In genomic region chr10:6221192-6221940, GRCh38 we compare ENCODE assay signal across 17 cellular contexts. TPM values are rescaled to one million over a fixed set of nuclear protein-coding genes. Genes with fewer than 3 reads are reported as not detected.
DNase-seq lines count a peak whose midpoint lies in the region; ATAC-seq and TF ChIP-seq lines count a peak whose summit lies in the region.
"Had no signal": no experiment of that assay in that cellular context is flagged by ENCODE, and none has a peak within 500 bp of the region (broad histone marks: within the 10 kb centered on the region; RNA-seq: fewer than 3 reads in every experiment).

No MANE protein-coding gene starts in this region.

- 96 to 97% methylated on average over 28 to 29 of the region's 30 CpGs for WGBS in mesodermal cell (ENCODE audit: insufficient coverage in 2 of 2), 2 experiments

- peaks cover 8% of the 10 kb centered on the region for H3K4me1 Mint-ChIP-seq in activated CD8-positive, alpha-beta T cell treated with anti-CD3 and anti-CD28 coated beads, Interleukin-2, amount 10 ng/mL, durations not matched to agents 7 days and 5 days (ENCODE audit: low read depth)
- H3K4me1 Mint-ChIP-seq in activated CD8-positive, alpha-beta T cell treated with anti-CD3 and anti-CD28 coated beads for 36 hours (ENCODE audit: low read depth), result no peaks in the 10 kb centered on the region
- peaks cover 29% of the 10 kb centered on the region for H3K4me1 Mint-ChIP-seq in stimulated activated effector memory CD8-positive, alpha-beta T cell treated with anti-CD3 and anti-CD28 coated beads, Interleukin-12 subunit alpha, Interleukin-12 subunit beta, amount 100 ng/mL, for 72 hours
- H3K4me1 Mint-ChIP-seq: GM23338, mesothelial cell of epicardium had no signal

- DNase-seq in activated CD8-positive, alpha-beta T cell treated with anti-CD3 and anti-CD28 coated beads, Interleukin-2, amount 10 ng/mL, durations not matched to agents 7 days and 5 days, result no peak
- no peak for DNase-seq in activated CD8-positive, alpha-beta T cell treated with anti-CD3 and anti-CD28 coated beads for 36 hours
- DNase-seq in RWPE2 (ENCODE audit: low spot score), result no peak
- DNase-seq in stimulated activated effector memory CD8-positive, alpha-beta T cell treated with anti-CD3 and anti-CD28 coated beads, Interleukin-12 subunit alpha, Interleukin-12 subunit beta, amount 100 ng/mL, for 72 hours (ENCODE audit: low spot score in 2 of 2), result no peak
- no peak for DNase-seq in anterior cingulate cortex (lab: John Stamatoyannopoulos, UW)
- DNase-seq in sciatic nerve (ENCODE audit: low spot score), result no peak
- DNase-seq: activated B cell treated with CpG ODN at 0.5 μM for 24 hours; activated effector memory CD4-positive, alpha-beta T cell treated with Interleukin-2 at 50 U/mL for 16 hours; amniotic stem cell; occipital lobe; SHP77 treated with DMSO at 0.1 percent for 48 hours; stimulated activated CD4-positive, alpha-beta T cell treated with anti-CD3 and anti-CD28 coated beads, Interleukin-2, amount 100 ng/mL, for 48 hours had no signal

- no peak overlapping the region for H3K4me3 ChIP-seq in RWPE2 (ENCODE audit: severe bottlenecking)
- H3K4me3 ChIP-seq in mesodermal cell (ENCODE audit: extremely low read depth, insufficient read depth, low read length, poor library complexity, severe bottlenecking), result no peak overlapping the region
- H3K4me3 ChIP-seq: GM23338, hepatocyte had no signal

- POLR2A ChIA-PET in activated CD8-positive, alpha-beta T cell treated with anti-CD3 and anti-CD28 coated beads, Interleukin-2, amount 10 ng/mL, durations not matched to agents 7 days and 5 days (lab: Charles Lee), result no interaction called here
- POLR2A ChIA-PET in activated CD8-positive, alpha-beta T cell treated with anti-CD3 and anti-CD28 coated beads for 36 hours (lab: Charles Lee), result interaction anchor here (0.8 kb wide), 1 partner anchor 14 kb away, joined by 3 read pairs; no protein-coding TSS in a partner anchor

- intact Hi-C loops in activated CD8-positive, alpha-beta T cell treated with anti-CD3 and anti-CD28 coated beads for 36 hours (cut with micrococcal nuclease), result no loop called here
- intact Hi-C loops in sciatic nerve (cut with DNase I), result no loop called here

- no peaks in the 10 kb centered on the region for H3K27me3 ChIP-seq in RWPE2 (ENCODE audit: insufficient read depth, poor library complexity, severe bottlenecking)
- H3K27me3 ChIP-seq: hepatocyte had no signal

- peaks cover 90% of the 10 kb centered on the region for H3K36me3 ChIP-seq in RWPE2 (ENCODE audit: low read depth)
- H3K36me3 ChIP-seq in mesodermal cell (ENCODE audit: control insufficient read depth, insufficient read depth, low read length), result peaks cover 100% of the 10 kb centered on the region

- TF ChIP-seq CTCF in activated CD8-positive, alpha-beta T cell treated with anti-CD3 and anti-CD28 coated beads for 36 hours (IDR thresholded peaks at IDR 0.05), result no peak
- no peak for TF ChIP-seq CTCF in RWPE2 (IDR thresholded peaks at IDR 0.05; ENCODE audit: poor library complexity, severe bottlenecking)

- CTCF ChIA-PET in activated CD8-positive, alpha-beta T cell treated with anti-CD3 and anti-CD28 coated beads, Interleukin-2, amount 10 ng/mL, durations not matched to agents 7 days and 5 days (lab: Charles Lee), result no interaction called here
- CTCF ChIA-PET in activated CD8-positive, alpha-beta T cell treated with anti-CD3 and anti-CD28 coated beads for 36 hours (lab: Charles Lee), result no interaction called here

- no peak overlapping the region for H3K4me3 Mint-ChIP-seq in activated CD8-positive, alpha-beta T cell treated with anti-CD3 and anti-CD28 coated beads, Interleukin-2, amount 10 ng/mL, durations not matched to agents 7 days and 5 days
- no peak overlapping the region for H3K4me3 Mint-ChIP-seq in activated CD8-positive, alpha-beta T cell treated with anti-CD3 and anti-CD28 coated beads for 36 hours
- no peak overlapping the region for H3K4me3 Mint-ChIP-seq in stimulated activated effector memory CD8-positive, alpha-beta T cell treated with anti-CD3 and anti-CD28 coated beads, Interleukin-12 subunit alpha, Interleukin-12 subunit beta, amount 100 ng/mL, for 72 hours
- H3K4me3 Mint-ChIP-seq: activated B cell treated with CpG ODN at 0.5 μM for 24 hours, GM23338, mesothelial cell of epicardium had no signal

- H3K36me3 Mint-ChIP-seq in activated CD8-positive, alpha-beta T cell treated with anti-CD3 and anti-CD28 coated beads, Interleukin-2, amount 10 ng/mL, durations not matched to agents 7 days and 5 days (ENCODE audit: low read depth), result peaks cover 80% of the 10 kb centered on the region
- peaks cover 75% of the 10 kb centered on the region for H3K36me3 Mint-ChIP-seq in activated CD8-positive, alpha-beta T cell treated with anti-CD3 and anti-CD28 coated beads for 36 hours (ENCODE audit: low read depth)
- H3K36me3 Mint-ChIP-seq in stimulated activated effector memory CD8-positive, alpha-beta T cell treated with anti-CD3 and anti-CD28 coated beads, Interleukin-12 subunit alpha, Interleukin-12 subunit beta, amount 100 ng/mL, for 72 hours, result peaks cover 100% of the 10 kb centered on the region

- H3K27ac ChIP-seq in RWPE2 (ENCODE audit: poor library complexity, severe bottlenecking), result peak overlapping the region; percentile 32
- peak overlapping the region; percentile 88 for H3K27ac ChIP-seq in mesodermal cell (ENCODE audit: low read depth, low read length, severe bottlenecking)
- H3K27ac ChIP-seq: hepatocyte had no signal

- no peaks in the 10 kb centered on the region for H3K27me3 Mint-ChIP-seq in activated CD8-positive, alpha-beta T cell treated with anti-CD3 and anti-CD28 coated beads, Interleukin-2, amount 10 ng/mL, durations not matched to agents 7 days and 5 days (ENCODE audit: low read depth)
- no peaks in the 10 kb centered on the region for H3K27me3 Mint-ChIP-seq in activated CD8-positive, alpha-beta T cell treated with anti-CD3 and anti-CD28 coated beads for 36 hours
- H3K27me3 Mint-ChIP-seq: activated B cell treated with CpG ODN at 0.5 μM for 24 hours had no signal

- no peaks in the 10 kb centered on the region for H3K9me3 Mint-ChIP-seq in activated CD8-positive, alpha-beta T cell treated with anti-CD3 and anti-CD28 coated beads, Interleukin-2, amount 10 ng/mL, durations not matched to agents 7 days and 5 days (ENCODE audit: insufficient read depth)
- no peaks in the 10 kb centered on the region for H3K9me3 Mint-ChIP-seq in activated CD8-positive, alpha-beta T cell treated with anti-CD3 and anti-CD28 coated beads for 36 hours
- no peaks in the 10 kb centered on the region for H3K9me3 Mint-ChIP-seq in stimulated activated effector memory CD8-positive, alpha-beta T cell treated with anti-CD3 and anti-CD28 coated beads, Interleukin-12 subunit alpha, Interleukin-12 subunit beta, amount 100 ng/mL, for 72 hours
- H3K9me3 Mint-ChIP-seq: activated B cell treated with CpG ODN at 0.5 μM for 24 hours, GM23338, mesothelial cell of epicardium had no signal

- peak overlapping the region; percentile 82 for H3K27ac Mint-ChIP-seq in activated CD8-positive, alpha-beta T cell treated with anti-CD3 and anti-CD28 coated beads, Interleukin-2, amount 10 ng/mL, durations not matched to agents 7 days and 5 days
- H3K27ac Mint-ChIP-seq in activated CD8-positive, alpha-beta T cell treated with anti-CD3 and anti-CD28 coated beads for 36 hours, result no peak overlapping the region
- H3K27ac Mint-ChIP-seq in stimulated activated effector memory CD8-positive, alpha-beta T cell treated with anti-CD3 and anti-CD28 coated beads, Interleukin-12 subunit alpha, Interleukin-12 subunit beta, amount 100 ng/mL, for 72 hours, result peak overlapping the region; percentile 49
- H3K27ac Mint-ChIP-seq: activated B cell treated with CpG ODN at 0.5 μM for 24 hours, GM23338, mesothelial cell of epicardium had no signal

- ATAC-seq in activated CD8-positive, alpha-beta T cell treated with anti-CD3 and anti-CD28 coated beads, Interleukin-2, amount 10 ng/mL, durations not matched to agents 7 days and 5 days, result no peak
- ATAC-seq in activated CD8-positive, alpha-beta T cell treated with anti-CD3 and anti-CD28 coated beads for 36 hours, result no peak
- ATAC-seq in RWPE2 (ENCODE audit: low read depth) (no peak), GM21528 (IDR thresholded peaks at IDR 0.05; ENCODE audit: low FRiP score, unreplicated experiment) (no peak), sciatic nerve (no peak)
- no peak for ATAC-seq in stimulated activated effector memory CD8-positive, alpha-beta T cell treated with anti-CD3 and anti-CD28 coated beads, Interleukin-12 subunit alpha, Interleukin-12 subunit beta, amount 100 ng/mL, for 72 hours
- ATAC-seq: GM23338 had no signal

- peaks cover 19% of the 10 kb centered on the region for H3K4me1 ChIP-seq in RWPE2 (ENCODE audit: insufficient read depth, poor library complexity, severe bottlenecking)
- H3K4me1 ChIP-seq in mesodermal cell (ENCODE audit: control insufficient read depth, insufficient read depth, low read length, poor library complexity, severe bottlenecking), result peaks cover 43% of the 10 kb centered on the region

- H3K9me3 ChIP-seq in RWPE2 (ENCODE audit: severe bottlenecking), result no peaks in the 10 kb centered on the region
- H3K9me3 ChIP-seq in mesodermal cell (ENCODE audit: control insufficient read depth, low read length), result no peaks in the 10 kb centered on the region

RNA-seq across cellular contexts. Expression of gene PFKFB3, which starts 18.6 kb away (rescaled TPM):
- 10 to 100 TPM; 93.0 to 97.3 TPM for total RNA-seq in activated CD8-positive, alpha-beta T cell treated with anti-CD3 and anti-CD28 coated beads, Interleukin-2, amount 10 ng/mL, durations not matched to agents 7 days and 5 days
- total RNA-seq in activated CD8-positive, alpha-beta T cell treated with anti-CD3 and anti-CD28 coated beads for 36 hours, result 100 to 1,000 TPM; 107 to 117 TPM
- polyA plus RNA-seq in mesodermal cell (2013, experiment 1 of 2), result 45.8 TPM
- polyA plus RNA-seq in mesodermal cell (2013, experiment 2 of 2), result 40.6 TPM
- 87.7 TPM for total RNA-seq in sciatic nerve
